2 cellular contexts compared by ENCODE assay signal in the genomic region with DNA sequence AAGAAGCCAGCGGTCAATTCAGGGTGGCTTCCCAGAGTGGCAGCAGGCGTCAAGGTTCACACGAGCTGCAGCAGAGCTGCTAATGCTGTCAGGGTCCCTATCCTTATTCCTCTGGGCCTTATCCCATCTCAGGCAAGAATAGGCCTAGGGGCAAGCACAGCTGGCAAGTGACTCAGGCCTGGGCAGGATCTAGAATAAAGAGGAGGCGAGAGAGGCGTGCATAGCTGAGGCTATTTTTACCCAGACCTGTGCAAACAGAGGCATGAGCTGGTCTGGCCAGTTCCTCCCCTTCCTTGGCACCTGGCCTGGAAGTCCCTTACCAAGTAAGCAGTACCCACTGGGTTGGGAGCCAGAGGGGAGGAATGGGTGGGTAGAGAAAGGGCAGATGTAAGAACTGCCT.
TF ChIP-seq lines count a peak whose summit lies in the region.

No MANE protein-coding gene starts in this region.

TF ChIP-seq in Ishikawa, 13 proteins besides CTCF, POLR2A, EP300 and RAD21 (continued from another document):
- TF ChIP-seq, protein P1, sequence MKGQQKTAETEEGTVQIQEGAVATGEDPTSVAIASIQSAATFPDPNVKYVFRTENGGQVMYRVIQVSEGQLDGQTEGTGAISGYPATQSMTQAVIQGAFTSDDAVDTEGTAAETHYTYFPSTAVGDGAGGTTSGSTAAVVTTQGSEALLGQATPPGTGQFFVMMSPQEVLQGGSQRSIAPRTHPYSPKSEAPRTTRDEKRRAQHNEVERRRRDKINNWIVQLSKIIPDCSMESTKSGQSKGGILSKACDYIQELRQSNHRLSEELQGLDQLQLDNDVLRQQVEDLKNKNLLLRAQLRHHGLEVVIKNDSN (IDR thresholded peaks at IDR 0.05), result no peak
- peak; percentile 92 for TF ChIP-seq TCF12 (IDR thresholded peaks at IDR 0.05; ENCODE audit: low read depth)
- 0 out of 2 replicates have a peak, but pooled peaks have one; percentile 30 for TF ChIP-seq YY1 (IDR thresholded peaks at IDR 0.05; ENCODE audit: low read depth)
- TF ChIP-seq, protein P2, sequence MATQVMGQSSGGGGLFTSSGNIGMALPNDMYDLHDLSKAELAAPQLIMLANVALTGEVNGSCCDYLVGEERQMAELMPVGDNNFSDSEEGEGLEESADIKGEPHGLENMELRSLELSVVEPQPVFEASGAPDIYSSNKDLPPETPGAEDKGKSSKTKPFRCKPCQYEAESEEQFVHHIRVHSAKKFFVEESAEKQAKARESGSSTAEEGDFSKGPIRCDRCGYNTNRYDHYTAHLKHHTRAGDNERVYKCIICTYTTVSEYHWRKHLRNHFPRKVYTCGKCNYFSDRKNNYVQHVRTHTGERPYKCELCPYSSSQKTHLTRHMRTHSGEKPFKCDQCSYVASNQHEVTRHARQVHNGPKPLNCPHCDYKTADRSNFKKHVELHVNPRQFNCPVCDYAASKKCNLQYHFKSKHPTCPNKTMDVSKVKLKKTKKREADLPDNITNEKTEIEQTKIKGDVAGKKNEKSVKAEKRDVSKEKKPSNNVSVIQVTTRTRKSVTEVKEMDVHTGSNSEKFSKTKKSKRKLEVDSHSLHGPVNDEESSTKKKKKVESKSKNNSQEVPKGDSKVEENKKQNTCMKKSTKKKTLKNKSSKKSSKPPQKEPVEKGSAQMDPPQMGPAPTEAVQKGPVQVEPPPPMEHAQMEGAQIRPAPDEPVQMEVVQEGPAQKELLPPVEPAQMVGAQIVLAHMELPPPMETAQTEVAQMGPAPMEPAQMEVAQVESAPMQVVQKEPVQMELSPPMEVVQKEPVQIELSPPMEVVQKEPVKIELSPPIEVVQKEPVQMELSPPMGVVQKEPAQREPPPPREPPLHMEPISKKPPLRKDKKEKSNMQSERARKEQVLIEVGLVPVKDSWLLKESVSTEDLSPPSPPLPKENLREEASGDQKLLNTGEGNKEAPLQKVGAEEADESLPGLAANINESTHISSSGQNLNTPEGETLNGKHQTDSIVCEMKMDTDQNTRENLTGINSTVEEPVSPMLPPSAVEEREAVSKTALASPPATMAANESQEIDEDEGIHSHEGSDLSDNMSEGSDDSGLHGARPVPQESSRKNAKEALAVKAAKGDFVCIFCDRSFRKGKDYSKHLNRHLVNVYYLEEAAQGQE (IDR thresholded peaks at IDR 0.05; ENCODE audit: low read depth), result no peak
- TF ChIP-seq TAF1 (IDR thresholded peaks at IDR 0.05; ENCODE audit: low read depth), result no peak
- no peak for TF ChIP-seq CREB1 (IDR thresholded peaks at IDR 0.05; ENCODE audit: low read depth)
- TF ChIP-seq EGR1 (IDR thresholded peaks at IDR 0.05), result no peak

TF ChIP-seq in K562, 482 proteins besides CTCF, POLR2A, EP300 and RAD21 (continued from another document):
- TF ChIP-seq, protein P2 (CRISPR knock-in tag; IDR thresholded peaks at IDR 0.05; ENCODE audit: low read depth), result no peak
- TF ChIP-seq, protein P3, sequence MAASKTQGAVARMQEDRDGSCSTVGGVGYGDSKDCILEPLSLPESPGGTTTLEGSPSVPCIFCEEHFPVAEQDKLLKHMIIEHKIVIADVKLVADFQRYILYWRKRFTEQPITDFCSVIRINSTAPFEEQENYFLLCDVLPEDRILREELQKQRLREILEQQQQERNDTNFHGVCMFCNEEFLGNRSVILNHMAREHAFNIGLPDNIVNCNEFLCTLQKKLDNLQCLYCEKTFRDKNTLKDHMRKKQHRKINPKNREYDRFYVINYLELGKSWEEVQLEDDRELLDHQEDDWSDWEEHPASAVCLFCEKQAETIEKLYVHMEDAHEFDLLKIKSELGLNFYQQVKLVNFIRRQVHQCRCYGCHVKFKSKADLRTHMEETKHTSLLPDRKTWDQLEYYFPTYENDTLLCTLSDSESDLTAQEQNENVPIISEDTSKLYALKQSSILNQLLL (CRISPR knock-in tag; IDR thresholded peaks at IDR 0.05; ENCODE audit: borderline replicate concordance), result no peak
